7 cellular contexts compared by ENCODE assay signal in the genomic region with DNA sequence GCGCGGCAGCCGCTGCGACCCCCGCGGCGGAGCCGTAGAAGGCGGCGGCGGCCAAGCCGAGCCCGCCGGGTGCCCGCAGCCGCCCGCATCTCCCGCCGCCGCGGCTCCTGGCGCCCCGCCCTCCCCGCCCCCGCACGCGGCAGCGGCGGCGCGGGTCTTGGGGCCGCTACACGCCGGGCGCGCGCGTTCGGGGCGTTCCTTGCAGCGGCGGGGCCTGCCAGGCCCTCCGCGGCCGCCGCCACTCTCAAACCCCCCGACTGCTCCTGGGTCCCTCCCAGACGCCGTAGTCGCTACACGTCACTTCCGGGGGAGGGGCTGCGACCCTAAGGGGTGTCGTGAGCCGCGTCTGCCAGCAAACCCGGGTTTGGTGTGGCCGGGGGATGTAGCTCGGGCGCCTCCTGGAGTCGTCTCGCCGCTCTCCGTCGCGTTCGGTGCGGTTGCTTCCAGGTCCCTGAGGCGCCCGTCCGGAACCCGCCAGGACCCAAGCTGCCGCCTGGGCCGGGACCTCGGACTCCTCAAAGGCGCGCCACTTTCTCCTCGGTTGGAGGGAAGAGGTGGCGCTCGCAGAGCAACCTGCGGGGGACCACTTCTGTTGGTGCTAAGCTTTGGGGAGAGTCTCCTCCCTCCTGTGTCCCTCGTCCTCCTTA. TPM values are rescaled to one million over a fixed set of nuclear protein-coding genes. Genes with fewer than 3 reads are reported as not detected.
A peak's percentile ranks its signal among the peaks of the same experiment; 100 is the strongest.
DNase-seq lines count a peak whose midpoint lies in the region; ATAC-seq, FAIRE-seq and TF ChIP-seq lines count a peak whose summit lies in the region.

A gene with protein sequence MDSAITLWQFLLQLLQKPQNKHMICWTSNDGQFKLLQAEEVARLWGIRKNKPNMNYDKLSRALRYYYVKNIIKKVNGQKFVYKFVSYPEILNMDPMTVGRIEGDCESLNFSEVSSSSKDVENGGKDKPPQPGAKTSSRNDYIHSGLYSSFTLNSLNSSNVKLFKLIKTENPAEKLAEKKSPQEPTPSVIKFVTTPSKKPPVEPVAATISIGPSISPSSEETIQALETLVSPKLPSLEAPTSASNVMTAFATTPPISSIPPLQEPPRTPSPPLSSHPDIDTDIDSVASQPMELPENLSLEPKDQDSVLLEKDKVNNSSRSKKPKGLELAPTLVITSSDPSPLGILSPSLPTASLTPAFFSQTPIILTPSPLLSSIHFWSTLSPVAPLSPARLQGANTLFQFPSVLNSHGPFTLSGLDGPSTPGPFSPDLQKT (minus strand): TSS at position 285 of the 647 bp plus-strand sequence. CDS start 8,129 bp downstream, outside the sequence.

- peak within 1 kb of the TSS; percentile 90 for H3K4me3 Mint-ChIP-seq in T-helper 2 cell treated with Interferon-gamma antibody and Interleukin-4, amounts not matched to agents 5 μg/mL and 100 μg/mL, for 36 hours
- peak within 1 kb of the TSS; percentile 99 for H3K4me3 Mint-ChIP-seq in astrocyte (ENCODE audit: unreplicated experiment)

- DNase-seq in NCI-H1930 (lab: John Stamatoyannopoulos, UW) (peak; percentile 96 to 98), astrocyte (ENCODE audit: low read depth) (peak; percentile 93), hepatic stellate cell (ENCODE audit: low spot score) (peak; percentile 96), renal cortical epithelial cell (ENCODE audit: low read depth) (peak; percentile 92)
- peak; percentile 99 for DNase-seq in T-helper 2 cell treated with Interferon-gamma antibody and Interleukin-4, amounts not matched to agents 5 μg/mL and 100 μg/mL, for 36 hours (ENCODE audit: low spot score)

- peak within 1 kb of the TSS; percentile 93 for H3K27ac ChIP-seq in astrocyte (ENCODE audit: low read depth, low read length)

- peak within 1 kb of the TSS; percentile 88 for H3K4me3 ChIP-seq in astrocyte (ENCODE audit: insufficient read depth, low read depth, low read length)

- no peaks in the 10 kb centered on the region for H3K36me3 ChIP-seq in astrocyte (ENCODE audit: insufficient read depth, low read length)

- peak within 1 kb of the TSS; percentile 97 for H3K27ac Mint-ChIP-seq in T-helper 2 cell treated with Interferon-gamma antibody and Interleukin-4, amounts not matched to agents 5 μg/mL and 100 μg/mL, for 36 hours
- H3K27ac Mint-ChIP-seq in astrocyte (ENCODE audit: unreplicated experiment), result peak within 1 kb of the TSS; percentile 99

- H3K79me2 ChIP-seq in astrocyte (ENCODE audit: insufficient read depth, low read length), result peaks cover 42% of the 10 kb centered on the region

- peaks cover 15% of the 10 kb centered on the region for H3K36me3 Mint-ChIP-seq in T-helper 2 cell treated with Interferon-gamma antibody and Interleukin-4, amounts not matched to agents 5 μg/mL and 100 μg/mL, for 36 hours (ENCODE audit: low read depth)
- H3K36me3 Mint-ChIP-seq in astrocyte (ENCODE audit: low read depth, unreplicated experiment), result no peaks in the 10 kb centered on the region

- H3K27me3 Mint-ChIP-seq in T-helper 2 cell treated with Interferon-gamma antibody and Interleukin-4, amounts not matched to agents 5 μg/mL and 100 μg/mL, for 36 hours (ENCODE audit: low read depth), result peaks cover 4% of the 10 kb centered on the region
- no peaks in the 10 kb centered on the region for H3K27me3 Mint-ChIP-seq in astrocyte (ENCODE audit: low read depth, unreplicated experiment)

- ATAC-seq in GM18502 (IDR thresholded peaks at IDR 0.05; ENCODE audit: poor library complexity, unreplicated experiment) (peak; percentile 80), HG02970 (IDR thresholded peaks at IDR 0.05; ENCODE audit: low FRiP score, unreplicated experiment) (peak; percentile 78)

- no peak for FAIRE-seq in astrocyte (lab: Jason Lieb, UNC)

- H3K4me2 ChIP-seq in astrocyte (ENCODE audit: low read length), result peak within 1 kb of the TSS; percentile 92

- peaks cover 31% of the 10 kb centered on the region for H3K4me1 Mint-ChIP-seq in T-helper 2 cell treated with Interferon-gamma antibody and Interleukin-4, amounts not matched to agents 5 μg/mL and 100 μg/mL, for 36 hours (ENCODE audit: low read depth)
- H3K4me1 Mint-ChIP-seq in astrocyte (ENCODE audit: low read depth, unreplicated experiment), result peaks cover 15% of the 10 kb centered on the region

- H3K9ac ChIP-seq in astrocyte (ENCODE audit: low read length), result peak within 1 kb of the TSS; percentile 95

- H2AFZ ChIP-seq in astrocyte (ENCODE audit: low read depth, low read length), result peak within 1 kb of the TSS; percentile 96

- no peaks in the 10 kb centered on the region for H3K9me3 Mint-ChIP-seq in T-helper 2 cell treated with Interferon-gamma antibody and Interleukin-4, amounts not matched to agents 5 μg/mL and 100 μg/mL, for 36 hours
- no peaks in the 10 kb centered on the region for H3K9me3 Mint-ChIP-seq in astrocyte (ENCODE audit: unreplicated experiment)

- no peaks in the 10 kb centered on the region for H3K27me3 ChIP-seq in astrocyte (ENCODE audit: insufficient read depth, low read length)

- peaks cover 3% of the 10 kb centered on the region for H3K4me1 ChIP-seq in astrocyte (ENCODE audit: insufficient read depth, low read length)

- H4K20me1 ChIP-seq in astrocyte (ENCODE audit: insufficient read depth, low read length), result peaks cover 17% of the 10 kb centered on the region

- TF ChIP-seq CTCF in astrocyte (IDR thresholded peaks at IDR 0.05; ENCODE audit: insufficient read depth, low read depth, low read length), result peak; percentile 39

- no peaks in the 10 kb centered on the region for H3K9me3 ChIP-seq in astrocyte (ENCODE audit: insufficient read depth, low read depth, low read length)

RNA-seq across cellular contexts. Expression of the gene that starts here (rescaled TPM):
- total RNA-seq in astrocyte, result 28.4 and 31.3 TPM in 2 replicates
- 17.4 and 26.9 TPM in 2 replicates for total RNA-seq in renal cortical epithelial cell

Comparison
In these comparisons a context has a peak if more than half of its experiments do, and no peak if none do; other contexts are left out.
1. Peak in every context shown above with its lines: DNase-seq, ATAC-seq, H3K4me3 ChIP-seq and H3K27ac ChIP-seq.